ENCODE assay signal across 9 cellular contexts in genomic region chr22:46052801-46053562, GRCh38.
DNase-seq lines count a peak whose midpoint lies in the region; ATAC-seq and TF ChIP-seq lines count a peak whose summit lies in the region.
"Had no signal": no experiment of that assay in that cellular context is flagged by ENCODE, and none has a peak within 500 bp of the region (broad histone marks: within the 10 kb centered on the region; RNA-seq: fewer than 3 reads in every experiment).

No MANE protein-coding gene starts in this region.

- peak overlapping the region; percentile 99 for H3K27ac ChIP-seq in GM23248
- H3K27ac ChIP-seq in duodenal mucosa (ENCODE audit: low read depth, low read length) = peak overlapping the region; percentile 91
- H3K27ac ChIP-seq in urinary bladder (ENCODE audit: low read depth) = peak overlapping the region; percentile 83
- H3K27ac ChIP-seq: cardiac muscle cell had no signal

- H3K36me3 ChIP-seq in GM23248 (ENCODE audit: low read depth) (no peaks in the 10 kb centered on the region), duodenal mucosa (ENCODE audit: control insufficient read depth in 1 of 2, insufficient read depth in 2 of 2, low read length in 2 of 2) (peaks cover 0 to 7% of the 10 kb centered on the region in 2 donors), mucosa of descending colon (ENCODE audit: low read depth) (no peaks in the 10 kb centered on the region), urinary bladder (ENCODE audit: insufficient read depth) (no peaks in the 10 kb centered on the region)
- H3K36me3 ChIP-seq: cardiac muscle cell had no signal

- H2AFZ ChIP-seq in GM23248 = peak overlapping the region; percentile 49

- H3F3A ChIP-seq in GM23248 (ENCODE audit: insufficient read depth) = peaks cover 33% of the 10 kb centered on the region

- H3K9me3 ChIP-seq in GM23248 (ENCODE audit: low read depth) (no peaks in the 10 kb centered on the region), duodenal mucosa (ENCODE audit: control insufficient read depth in 1 of 2, low read length in 2 of 2) (no peaks in the 10 kb centered on the region), mucosa of descending colon (no peaks in the 10 kb centered on the region)

- H3K79me2 ChIP-seq in GM23248 (ENCODE audit: insufficient read depth) = peaks cover 96% of the 10 kb centered on the region

- H4K20me1 ChIP-seq in GM23248 (ENCODE audit: insufficient read depth) = no peaks in the 10 kb centered on the region

- TF ChIP-seq CTCF in mucosa of descending colon (IDR thresholded peaks at IDR 0.05) = no peak
- no peak for TF ChIP-seq CTCF in GM13977 (IDR thresholded peaks at IDR 0.05; ENCODE audit: extremely low read depth, insufficient read depth, missing control alignments)

- WGBS in GM23248 (ENCODE audit: low coverage in 1 of 2, low lambda C conversion rate in 2 of 2, missing lambda C conversion rate in 2 of 2), 2 experiments = 0 to 1% methylated on average over 23 to 26 of the region's 26 CpGs
- 8% methylated on average over 26 of the region's 26 CpGs for WGBS in urinary bladder

- peak overlapping the region; percentile 88 for H3K4me2 ChIP-seq in GM23248 (ENCODE audit: unreplicated experiment)

- no peaks in the 10 kb centered on the region for H3K27me3 ChIP-seq in GM23248 (replicated peaks; ENCODE audit: insufficient read depth)
- no peaks in the 10 kb centered on the region for H3K27me3 ChIP-seq in duodenal mucosa (ENCODE audit: control insufficient read depth in 1 of 2, insufficient read depth in 2 of 2, low read length in 2 of 2)

- peak overlapping the region; percentile 91 for H3K9ac ChIP-seq in GM23248
- H3K9ac ChIP-seq in duodenal mucosa (ENCODE audit: low read depth in 1 of 2, low read length in 2 of 2) = peak overlapping the region; percentile 75 to 80

- intact Hi-C loops in mucosa of descending colon (cut with DNase I, micrococcal nuclease) = no loop called here

- in situ Hi-C loops in GM23248 (cut with MboI) (no loop called here), GM13977 (cut with MboI; ENCODE audit: low pct_unique_long_range_greater_than_20kb, low sequenced_read_pairs, unreplicated experiment) (no loop called here)

- peak overlapping the region; percentile 77 for H3K4me3 ChIP-seq in GM23248
- H3K4me3 ChIP-seq in duodenal mucosa (ENCODE audit: low read depth in 1 of 2, low read length in 2 of 2) = peak overlapping the region; percentile 73 to 77
- H3K4me3 ChIP-seq in mucosa of descending colon = peak overlapping the region; percentile 46
- H3K4me3 ChIP-seq in urinary bladder (ENCODE audit: low read depth, low read length) = peak overlapping the region; percentile 76
- H3K4me3 ChIP-seq: cardiac muscle cell had no signal

- peak; percentile 44 for DNase-seq in A172 (ENCODE audit: low spot score)
- DNase-seq in GM23248 = peak; percentile 77
- peak; percentile 87 for DNase-seq in SW480 (ENCODE audit: low spot score)
- peak; percentile 71 to 80 (median 76) for DNase-seq in mucosa of descending colon
- DNase-seq in GM13977 (ENCODE audit: low spot score) = no peak

- H3K4me1 ChIP-seq in GM23248 (ENCODE audit: insufficient read depth) (peaks cover 52% of the 10 kb centered on the region), duodenal mucosa (ENCODE audit: control insufficient read depth in 1 of 2, insufficient read depth in 2 of 2, low read length in 2 of 2) (peaks cover 41 to 55% of the 10 kb centered on the region in 2 donors), mucosa of descending colon (ENCODE audit: low read depth) (peaks cover 32% of the 10 kb centered on the region), urinary bladder (ENCODE audit: insufficient read depth) (no peaks in the 10 kb centered on the region)

- ATAC-seq in mucosa of descending colon (peak; percentile 56), HG03135 (IDR thresholded peaks at IDR 0.05; ENCODE audit: unreplicated experiment) (no peak)

- no peaks in the 10 kb centered on the region for H3K9me2 ChIP-seq in GM23248 (ENCODE audit: insufficient read depth)
